Comparison of ENCODE assay signal across 18 cellular contexts in genomic region chr19:5080030-5080644, GRCh38.
DNase-seq lines count a peak whose midpoint lies in the region; ATAC-seq, FAIRE-seq and TF ChIP-seq lines count a peak whose summit lies in the region.
"Had no signal": no experiment of that assay in that cellular context is flagged by ENCODE, and none has a peak within 500 bp of the region (broad histone marks: within the 10 kb centered on the region; RNA-seq: fewer than 3 reads in every experiment).

No MANE protein-coding gene starts in this region.

- POLR2A ChIA-PET in K562 (lab: Yijun Ruan, JAX): interaction anchor here (0.7 kb wide), 2 partner anchors 10 to 813 kb away, joined by 4 read pairs; no protein-coding TSS in a partner anchor

- H3K4me3 ChIP-seq in K562 (no peak overlapping the region), neuronal stem cell (ENCODE audit: low read length in 2 of 2) (peak overlapping the region in 1 of 2 donors; percentile 60), suprapubic skin (no peak overlapping the region), gastrocnemius medialis (no peak overlapping the region)
- H3K4me3 ChIP-seq: colonic mucosa had no signal

- no peak overlapping the region for H4K8ac ChIP-seq in H9 (replicated peaks; ENCODE audit: insufficient read length, low read depth, low read length)
- H4K8ac ChIP-seq in neuronal stem cell (ENCODE audit: low read depth, low read length): no peak overlapping the region

- no peaks in the 10 kb centered on the region for H3K23me2 ChIP-seq in H9 (ENCODE audit: insufficient read length, low read depth, low read length, poor library complexity, severe bottlenecking)

- TF ChIP-seq EP300 in K562 (IDR thresholded peaks at IDR 0.05; ENCODE audit: low read length): no peak
- no peak for TF ChIP-seq EP300 in suprapubic skin (IDR thresholded peaks at IDR 0.05)

- no peak overlapping the region for H3K4me2 ChIP-seq in H9 (ENCODE audit: insufficient read depth, insufficient read length, low read length)
- H3K4me2 ChIP-seq in K562 (ENCODE audit: insufficient read depth, low read length): no peak overlapping the region
- no peak overlapping the region for H3K4me2 ChIP-seq in neuronal stem cell (ENCODE audit: insufficient read depth, low read length, poor library complexity, severe bottlenecking)

- no peak overlapping the region for H4K5ac ChIP-seq in H9 (ENCODE audit: insufficient read length, low read depth, low read length)

- H3K27me3 ChIP-seq in H9 (ENCODE audit: insufficient read depth, low read length) (peaks cover 2% of the 10 kb centered on the region; the same call in 1 of the 2 replicates), K562 (ENCODE audit: control insufficient read depth in 2 of 2, insufficient read depth in 2 of 2, low read length in 2 of 2) (no peaks in the 10 kb centered on the region), neuronal stem cell (ENCODE audit: control insufficient read depth in 3 of 3, insufficient read depth in 3 of 3, low read depth in 1 of 3, low read length in 3 of 3) (no peaks in the 10 kb centered on the region), suprapubic skin (no peaks in the 10 kb centered on the region), gastrocnemius medialis (no peaks in the 10 kb centered on the region)
- H3K27me3 ChIP-seq: colonic mucosa had no signal

- WGBS in H9 (ENCODE audit: extremely low coverage, insufficient read length, low lambda C conversion rate): no CpG with 5 or more reads among the region's 26 CpGs
- WGBS in K562 (ENCODE audit: insufficient coverage, low coverage, missing lambda C conversion rate): 80% methylated on average over 16 of the region's 26 CpGs
- WGBS in neuronal stem cell (ENCODE audit: extremely low coverage in 2 of 2, insufficient read length in 2 of 2, insufficient replicate concordance in 1 of 2), 2 donors: no CpG with 5 or more reads among the region's 26 CpGs
- WGBS in suprapubic skin: 83% methylated on average over 26 of the region's 26 CpGs

- no peaks in the 10 kb centered on the region for H3K79me1 ChIP-seq in H9 (ENCODE audit: insufficient read depth, low read depth, low read length, poor library complexity, severe bottlenecking)
- H3K79me1 ChIP-seq in neuronal stem cell (ENCODE audit: low read depth, low read length): peaks cover 2% of the 10 kb centered on the region

- BruUV-seq in K562 (replicated peaks; lab: Mats Ljungman, UMichigan): no TSS peak

- no peaks in the 10 kb centered on the region; a peak in 1 of 5 replicates for H3K9me3 Mint-ChIP-seq in H9
- H3K9me3 Mint-ChIP-seq: activated CD8-positive, alpha-beta T cell treated with anti-CD3 and anti-CD28 coated beads for 36 hours; activated naive CD8-positive, alpha-beta T cell treated with anti-CD3 and anti-CD28 coated beads for 36 hours; stimulated activated naive CD8-positive, alpha-beta T cell treated with anti-CD3 and anti-CD28 coated beads, Interleukin-15, amount 100 ng/mL, for 72 hours had no signal

- H3K9me3 ChIP-seq in H9 (ENCODE audit: control insufficient read depth, low read depth, low read length): no peaks in the 10 kb centered on the region
- no peaks in the 10 kb centered on the region for H3K9me3 ChIP-seq in K562 (replicated peaks; ENCODE audit: control insufficient read depth, insufficient read depth, low read depth, low read length)
- no peaks in the 10 kb centered on the region for H3K9me3 ChIP-seq in neuronal stem cell (replicated peaks in 1 of 2; ENCODE audit: control insufficient read depth in 2 of 2, insufficient read depth in 1 of 2, low read depth in 1 of 2, low read length in 2 of 2)
- H3K9me3 ChIP-seq in suprapubic skin: no peaks in the 10 kb centered on the region
- H3K9me3 ChIP-seq in gastrocnemius medialis: no peaks in the 10 kb centered on the region
- H3K9me3 ChIP-seq: colonic mucosa had no signal

- FAIRE-seq in K562 (lab: Jason Lieb, UNC): no peak

- H2BK20ac ChIP-seq in H9 (ENCODE audit: low read depth, low read length, poor library complexity, severe bottlenecking): no peak overlapping the region

- no peak overlapping the region for H3T11ph ChIP-seq in H9 (ENCODE audit: low read length)

- no peak overlapping the region for H2BK120ac ChIP-seq in H9 (ENCODE audit: low read depth, low read length, poor library complexity, severe bottlenecking)
- no peak overlapping the region for H2BK120ac ChIP-seq in neuronal stem cell (ENCODE audit: low read depth, low read length)

- no peaks in the 10 kb centered on the region for H3K79me2 ChIP-seq in H9 (ENCODE audit: insufficient read depth, low read length)
- H3K79me2 ChIP-seq in K562 (ENCODE audit: control insufficient read depth, insufficient read depth, low read length): no peaks in the 10 kb centered on the region

- no peak overlapping the region for H3K4ac ChIP-seq in H9 (ENCODE audit: low read depth, low read length)
- H3K4ac ChIP-seq in neuronal stem cell (ENCODE audit: low read length): no peak overlapping the region

- H3K4me1 Mint-ChIP-seq in H9: peaks cover 0 to 7% of the 10 kb centered on the region in 2 experiments; a peak in 2 of 4 replicates

- no peak overlapping the region for H2AFZ ChIP-seq in H9 (ENCODE audit: low read length)
- no peak overlapping the region for H2AFZ ChIP-seq in K562 (ENCODE audit: low read depth, low read length)
- H2AFZ ChIP-seq in neuronal stem cell (ENCODE audit: low read length): no peak overlapping the region

- H2BK12ac ChIP-seq in H9 (ENCODE audit: insufficient read length, low read depth, low read length) (no peak overlapping the region), neuronal stem cell (ENCODE audit: low read length) (no peak overlapping the region)

- no peak overlapping the region for H3K18ac ChIP-seq in H9 (ENCODE audit: insufficient read length, low read depth, low read length)
- peak overlapping the region; percentile 72 for H3K18ac ChIP-seq in neuronal stem cell (ENCODE audit: low read length)

- no peak for TF ChIP-seq RAD21 in K562 (CRISPR knock-in tag; conservative IDR thresholded peaks at IDR 0.05 in 1 of 2, IDR thresholded peaks at IDR 0.05 in 1 of 2)

- TF ChIP-seq CTCF in H9 (conservative IDR thresholded peaks at IDR 0.05) (no peak), K562 (IDR thresholded peaks at IDR 0.05 in 2 of 3, conservative IDR thresholded peaks at IDR 0.05 in 1 of 3; ENCODE audit: insufficient read depth in 2 of 3, low read depth in 1 of 3, low read length in 3 of 3) (no peak), suprapubic skin (IDR thresholded peaks at IDR 0.05) (no peak), gastrocnemius medialis (IDR thresholded peaks at IDR 0.05 in 4 of 5, conservative IDR thresholded peaks at IDR 0.05 in 1 of 5) (no peak)

- intact Hi-C loops in K562 (cut with micrococcal nuclease) (no loop called here), gastrocnemius medialis (cut with DNase I; ENCODE audit: low total_unique reads) (no loop called here)

- no peak overlapping the region for H3K27ac ChIP-seq in H9 (ENCODE audit: insufficient read length, low read depth, low read length)
- no peak overlapping the region for H3K27ac ChIP-seq in K562 (ENCODE audit: extremely low read depth, low read depth, low read length)
- H3K27ac ChIP-seq in neuronal stem cell (replicated peaks; ENCODE audit: low read length): no peak overlapping the region
- H3K27ac ChIP-seq in suprapubic skin: no peak overlapping the region
- H3K27ac ChIP-seq in gastrocnemius medialis: peak overlapping the region in 1 of 4 donors; percentile 8
- H3K27ac ChIP-seq: colonic mucosa, HL-60 had no signal

- peaks cover 3 to 47% (median 33%) of the 10 kb centered on the region in 3 experiments; a peak in 6 of 7 replicates for H3K36me3 Mint-ChIP-seq in H9 (ENCODE audit: insufficient read depth in 1 of 3, low read depth in 3 of 3)
- H3K36me3 Mint-ChIP-seq: activated naive CD8-positive, alpha-beta T cell treated with anti-CD3 and anti-CD28 coated beads for 36 hours had no signal

- H3K56ac ChIP-seq in H9 (ENCODE audit: insufficient read length, low read depth, low read length): no peak overlapping the region

- no peak overlapping the region for H4K91ac ChIP-seq in H9 (ENCODE audit: insufficient read length, low read depth, low read length)
- no peak overlapping the region for H4K91ac ChIP-seq in neuronal stem cell (ENCODE audit: low read depth, low read length, poor library complexity)

- no peaks in the 10 kb centered on the region for H3K27me3 Mint-ChIP-seq in H9 (ENCODE audit: low read depth)
- H3K27me3 Mint-ChIP-seq: activated CD8-positive, alpha-beta T cell treated with anti-CD3 and anti-CD28 coated beads for 36 hours; activated naive CD8-positive, alpha-beta T cell treated with anti-CD3 and anti-CD28 coated beads for 36 hours; stimulated activated naive CD8-positive, alpha-beta T cell treated with anti-CD3 and anti-CD28 coated beads, Interleukin-15, amount 100 ng/mL, for 72 hours had no signal

- H2BK15ac ChIP-seq in H9 (ENCODE audit: low read depth, low read length) (no peak overlapping the region), neuronal stem cell (ENCODE audit: low read length) (no peak overlapping the region)

- H3K23ac ChIP-seq in H9 (ENCODE audit: insufficient read length, low read depth, low read length) (no peak overlapping the region), neuronal stem cell (ENCODE audit: low read depth, low read length, poor library complexity) (no peak overlapping the region)

- in situ Hi-C loops in K562 (cut with MboI): no loop called here
- in situ Hi-C loops in gastrocnemius medialis (cut with MboI; ENCODE audit: low sequenced_read_pairs in 4 of 4): no loop called here

- ATAC-seq in K562: no peak
- ATAC-seq in gastrocnemius medialis: no peak
- ATAC-seq in GM21367 (IDR thresholded peaks at IDR 0.05; ENCODE audit: unreplicated experiment): no peak
- ATAC-seq: activated CD8-positive, alpha-beta T cell treated with anti-CD3 and anti-CD28 coated beads for 36 hours; HCT116; left lobe of liver; stimulated activated naive CD8-positive, alpha-beta T cell treated with anti-CD3 and anti-CD28 coated beads, Interleukin-15, amount 100 ng/mL, for 72 hours had no signal

- no peaks in the 10 kb centered on the region for H3K4me1 ChIP-seq in H9 (ENCODE audit: insufficient read depth, low read length)
- peaks cover 0 to 41% of the 10 kb centered on the region in 2 experiments; a peak in 3 of 5 replicates for H3K4me1 ChIP-seq in K562 (replicated peaks in 1 of 2; ENCODE audit: control insufficient read depth in 2 of 2, insufficient read depth in 2 of 2, low read length in 2 of 2)
- H3K4me1 ChIP-seq in neuronal stem cell (ENCODE audit: control insufficient read depth in 2 of 2, insufficient read depth in 1 of 2, low read depth in 1 of 2, low read length in 2 of 2): peaks cover 2 to 6% of the 10 kb centered on the region in 2 donors
- H3K4me1 ChIP-seq in suprapubic skin: peaks cover 11% of the 10 kb centered on the region
- H3K4me1 ChIP-seq in gastrocnemius medialis: peaks cover 0 to 8% of the 10 kb centered on the region in 2 donors
- H3K4me1 ChIP-seq: colonic mucosa had no signal

- H3K14ac ChIP-seq in H9 (ENCODE audit: insufficient read depth, low read length) (no peak overlapping the region), neuronal stem cell (ENCODE audit: low read length) (no peak overlapping the region)

- no peak for DNase-seq in H9
- peak; percentile 96 for DNase-seq in NCI-H2171 treated with DMSO at 0.1 percent for 48 hours (lab: John Stamatoyannopoulos, UW)
- DNase-seq in K562 (ENCODE audit: extremely low read depth in 1 of 4, low spot score in 3 of 4): no peak
- no peak for DNase-seq in neuronal stem cell (ENCODE audit: low spot score)
- no peak for DNase-seq in suprapubic skin (ENCODE audit: low spot score in 2 of 2)
- DNase-seq in gastrocnemius medialis: no peak
- DNase-seq: activated CD8-positive, alpha-beta T cell treated with anti-CD3 and anti-CD28 coated beads for 36 hours; activated naive CD8-positive, alpha-beta T cell treated with anti-CD3 and anti-CD28 coated beads for 36 hours; colonic mucosa; foreskin melanocyte; MV-4-11; NCI-H2081 treated with DMSO at 0.1 percent for 48 hours; stimulated activated CD4-positive, alpha-beta T cell treated with anti-CD3 and anti-CD28 coated beads, Interleukin-2, amount 100 ng/mL, for 24 hours; stimulated activated naive CD8-positive, alpha-beta T cell treated with anti-CD3 and anti-CD28 coated beads, Interleukin-15, amount 100 ng/mL, for 72 hours had no signal

- TF ChIP-seq POLR2A in K562 (conservative IDR thresholded peaks at IDR 0.05) (no peak), suprapubic skin (IDR thresholded peaks at IDR 0.05) (no peak), gastrocnemius medialis (IDR thresholded peaks at IDR 0.05) (no peak)

- H3K9ac ChIP-seq in H9 (ENCODE audit: extremely low read depth, insufficient read length, low read length): no peak overlapping the region
- no peak overlapping the region for H3K9ac ChIP-seq in K562 (ENCODE audit: insufficient read depth in 1 of 2, low read depth in 2 of 2, low read length in 2 of 2)
- H3K9ac ChIP-seq in neuronal stem cell (ENCODE audit: low read depth, low read length, poor library complexity): peak overlapping the region; percentile 16

- H3K4me3 Mint-ChIP-seq in H9: no peak overlapping the region
- H3K4me3 Mint-ChIP-seq: activated CD8-positive, alpha-beta T cell treated with anti-CD3 and anti-CD28 coated beads for 36 hours; activated naive CD8-positive, alpha-beta T cell treated with anti-CD3 and anti-CD28 coated beads for 36 hours; stimulated activated naive CD8-positive, alpha-beta T cell treated with anti-CD3 and anti-CD28 coated beads, Interleukin-15, amount 100 ng/mL, for 72 hours had no signal

- H3K36me3 ChIP-seq in K562 (ENCODE audit: control insufficient read depth, insufficient read depth, low read length): peaks cover 60% of the 10 kb centered on the region; the same call in 1 of the 3 replicates
- H3K36me3 ChIP-seq in neuronal stem cell (replicated peaks in 1 of 2; ENCODE audit: control insufficient read depth in 2 of 2, insufficient read depth in 2 of 2, low read length in 2 of 2): peaks cover 35 to 86% of the 10 kb centered on the region in 2 donors
- peaks cover 82% of the 10 kb centered on the region for H3K36me3 ChIP-seq in suprapubic skin
- peaks cover 0 to 46% of the 10 kb centered on the region in 2 donors for H3K36me3 ChIP-seq in gastrocnemius medialis

- no peak overlapping the region for H2BK5ac ChIP-seq in H9 (ENCODE audit: insufficient read length, low read length)
- no peak overlapping the region for H2BK5ac ChIP-seq in neuronal stem cell (ENCODE audit: low read length)

- CTCF ChIA-PET in K562 (lab: Yijun Ruan, JAX; ENCODE audit: low intra/inter-chr PET ratio): no interaction called here

- peak overlapping the region in 2 of 3 experiments; percentile 15 to 49; a peak in 3 of 7 replicates for H3K27ac Mint-ChIP-seq in H9
- H3K27ac Mint-ChIP-seq: activated CD8-positive, alpha-beta T cell treated with anti-CD3 and anti-CD28 coated beads for 36 hours; activated naive CD8-positive, alpha-beta T cell treated with anti-CD3 and anti-CD28 coated beads for 36 hours had no signal

- no peak overlapping the region for H2AK5ac ChIP-seq in H9 (ENCODE audit: insufficient read length, low read length)
- H2AK5ac ChIP-seq in neuronal stem cell (ENCODE audit: low read depth, low read length): no peak overlapping the region

- H3K9me1 ChIP-seq in K562 (ENCODE audit: control insufficient read depth, insufficient read depth, low read length): no peaks in the 10 kb centered on the region

- H4K20me1 ChIP-seq in H9 (ENCODE audit: control insufficient read depth, insufficient read depth, insufficient read length) (no peaks in the 10 kb centered on the region), K562 (replicated peaks; ENCODE audit: control insufficient read depth, insufficient read depth, low read length) (no peaks in the 10 kb centered on the region; the same call in 1 of the 2 replicates)
